ENCODE assay signal across 12 cellular contexts in genomic region chr10:119494224-119495060, GRCh38. TPM values are rescaled to one million over a fixed set of nuclear protein-coding genes. Genes with fewer than 3 reads are reported as not detected.
DNase-seq lines count a peak whose midpoint lies in the region; ATAC-seq and TF ChIP-seq lines count a peak whose summit lies in the region.
"Had no signal": no experiment of that assay in that cellular context is flagged by ENCODE, and none has a peak within 500 bp of the region (broad histone marks: within the 10 kb centered on the region; RNA-seq: fewer than 3 reads in every experiment).

No MANE protein-coding gene starts in this region.

- intact Hi-C loops in PC-3 (cut with micrococcal nuclease) (loop anchor here (1.0 to 5.0 kb wide), 2 partner anchors 47 to 287 kb away; partner anchors contain the start of gene GRK5), OCI-LY7 (cut with micrococcal nuclease; ENCODE audit: unreplicated experiment) (no loop called here)

- no peak for TF ChIP-seq POLR2A in suprapubic skin (IDR thresholded peaks at IDR 0.05)

- CTCF ChIA-PET in activated CD8-positive, alpha-beta memory T cell treated with anti-CD3 and anti-CD28 coated beads, Interleukin-2, amount 10 ng/mL, durations not matched to agents 7 days and 5 days (lab: Charles Lee), result interaction anchor here (1.0 to 1.9 kb wide), 6 partner anchors 12 to 296 kb away, joined by 3 to 4 read pairs (median 3); no protein-coding TSS in a partner anchor
- CTCF ChIA-PET in PC-3 (lab: Charles Lee), result no interaction called here
- CTCF ChIA-PET in OCI-LY7 (lab: Charles Lee; ENCODE audit: unreplicated experiment), result interaction anchor here (1.6 kb wide), 1 partner anchor 16 kb away, joined by 4 read pairs; no protein-coding TSS in a partner anchor

- H3K27ac Mint-ChIP-seq in activated CD8-positive, alpha-beta memory T cell treated with anti-CD3 and anti-CD28 coated beads, Interleukin-2, amount 10 ng/mL, durations not matched to agents 7 days and 5 days, result peak overlapping the region; percentile 79

- no peaks in the 10 kb centered on the region for H3K27me3 ChIP-seq in PC-3 (ENCODE audit: low read length)
- H3K27me3 ChIP-seq in suprapubic skin, result no peaks in the 10 kb centered on the region
- H3K27me3 ChIP-seq: adrenal gland, right atrium auricular region had no signal

- no peaks in the 10 kb centered on the region for H3F3A ChIP-seq in PC-3 (ENCODE audit: low read length, unreplicated experiment)

- H3K79me2 ChIP-seq in PC-3 (ENCODE audit: low read length) (no peaks in the 10 kb centered on the region), OCI-LY7 (ENCODE audit: insufficient read depth, low read depth, low read length) (no peaks in the 10 kb centered on the region)

- POLR2A ChIA-PET in PC-3 (lab: Charles Lee; ENCODE audit: unreplicated experiment) (no interaction called here), OCI-LY7 (lab: Charles Lee) (interaction anchor here (0.6 to 1.2 kb wide), 2 partner anchors 16 to 506 kb away, joined by 3 to 4 read pairs; no protein-coding TSS in a partner anchor)

- no peak for ATAC-seq in activated CD8-positive, alpha-beta memory T cell treated with anti-CD3 and anti-CD28 coated beads, Interleukin-2, amount 10 ng/mL, durations not matched to agents 7 days and 5 days
- ATAC-seq in PC-3, result peak; percentile 79

- H3K4me2 ChIP-seq in PC-3 (ENCODE audit: low read length) (peak overlapping the region; percentile 57), OCI-LY7 (ENCODE audit: low read length) (no peak overlapping the region)

- H3K4me3 Mint-ChIP-seq in activated CD8-positive, alpha-beta memory T cell treated with anti-CD3 and anti-CD28 coated beads, Interleukin-2, amount 10 ng/mL, durations not matched to agents 7 days and 5 days, result no peak overlapping the region

- H4K20me1 ChIP-seq in PC-3 (ENCODE audit: low read length) (no peaks in the 10 kb centered on the region), OCI-LY7 (ENCODE audit: insufficient read depth, low read length) (no peaks in the 10 kb centered on the region)

- H3K9me3 ChIP-seq in PC-3 (ENCODE audit: low read length) (no peaks in the 10 kb centered on the region), suprapubic skin (no peaks in the 10 kb centered on the region), OCI-LY7 (ENCODE audit: low read length) (no peaks in the 10 kb centered on the region)
- H3K9me3 ChIP-seq: adrenal gland, right atrium auricular region had no signal

- H3K9ac ChIP-seq in PC-3 (ENCODE audit: low read length), result peak overlapping the region; percentile 17

- no peak overlapping the region for H2AFZ ChIP-seq in PC-3 (ENCODE audit: low read length)
- H2AFZ ChIP-seq in OCI-LY7 (ENCODE audit: low read length), result no peak overlapping the region

- H3K36me3 ChIP-seq in PC-3 (ENCODE audit: low read depth, low read length), result no peaks in the 10 kb centered on the region; the same call in 1 of the 2 replicates
- H3K36me3 ChIP-seq in suprapubic skin, result no peaks in the 10 kb centered on the region
- 0 out of 2 replicates have a peak, but pooled peaks cover under 1% of the 10 kb centered on the region for H3K36me3 ChIP-seq in OCI-LY7 (ENCODE audit: insufficient read depth, low read length)
- H3K36me3 ChIP-seq: adrenal gland, right atrium auricular region had no signal

- no peaks in the 10 kb centered on the region for H3K9me3 Mint-ChIP-seq in activated CD8-positive, alpha-beta memory T cell treated with anti-CD3 and anti-CD28 coated beads, Interleukin-2, amount 10 ng/mL, durations not matched to agents 7 days and 5 days (ENCODE audit: low read depth)

- H3K4me3 ChIP-seq in PC-3 (ENCODE audit: low read length), result no peak overlapping the region
- H3K4me3 ChIP-seq in suprapubic skin, result no peak overlapping the region
- H3K4me3 ChIP-seq in OCI-LY7 (ENCODE audit: low read depth, low read length, poor library complexity, severe bottlenecking), result no peak overlapping the region
- H3K4me3 ChIP-seq: adrenal gland, right atrium auricular region had no signal

- no peak for TF ChIP-seq EP300 in suprapubic skin (IDR thresholded peaks at IDR 0.05)

- H3K27ac ChIP-seq in PC-3 (ENCODE audit: low read length) (peak overlapping the region; percentile 70), suprapubic skin (peak overlapping the region; percentile 32), OCI-LY7 (ENCODE audit: low read depth, low read length, poor library complexity, severe bottlenecking) (no peak overlapping the region)
- H3K27ac ChIP-seq: epithelial cell of prostate, right atrium auricular region had no signal

- H3K4me1 ChIP-seq in PC-3 (ENCODE audit: insufficient read depth, low read length) (peaks cover 18% of the 10 kb centered on the region), suprapubic skin (peaks cover 15% of the 10 kb centered on the region), OCI-LY7 (ENCODE audit: insufficient read depth, low read length, poor library complexity, severe bottlenecking) (peaks cover 6% of the 10 kb centered on the region)
- H3K4me1 ChIP-seq: adrenal gland had no signal

- BruUV-seq in PC-3 (replicated peaks; lab: Mats Ljungman, UMichigan) (no TSS peak), OCI-LY7 (replicated peaks; lab: Mats Ljungman, UMichigan) (no TSS peak)

- no peak for TF ChIP-seq CTCF in PC-3 (conservative IDR thresholded peaks at IDR 0.05; ENCODE audit: low read depth, low read length)
- TF ChIP-seq CTCF in suprapubic skin (IDR thresholded peaks at IDR 0.05), result no peak
- no peak for TF ChIP-seq CTCF in OCI-LY7 (conservative IDR thresholded peaks at IDR 0.05; ENCODE audit: low read length)

- H3K4me1 Mint-ChIP-seq in activated CD8-positive, alpha-beta memory T cell treated with anti-CD3 and anti-CD28 coated beads, Interleukin-2, amount 10 ng/mL, durations not matched to agents 7 days and 5 days, result peaks cover 71% of the 10 kb centered on the region

- H3K27me3 Mint-ChIP-seq in activated CD8-positive, alpha-beta memory T cell treated with anti-CD3 and anti-CD28 coated beads, Interleukin-2, amount 10 ng/mL, durations not matched to agents 7 days and 5 days, result no peaks in the 10 kb centered on the region

- peaks cover 10% of the 10 kb centered on the region for H3K36me3 Mint-ChIP-seq in activated CD8-positive, alpha-beta memory T cell treated with anti-CD3 and anti-CD28 coated beads, Interleukin-2, amount 10 ng/mL, durations not matched to agents 7 days and 5 days

- no peak for DNase-seq in activated CD8-positive, alpha-beta memory T cell treated with anti-CD3 and anti-CD28 coated beads, Interleukin-2, amount 10 ng/mL, durations not matched to agents 7 days and 5 days
- no peak for DNase-seq in activated CD8-positive, alpha-beta memory T cell treated with anti-CD3 and anti-CD28 coated beads, Interleukin-2, amount 50 U/mL, for 48 hours
- DNase-seq in PC-3 (peak; percentile 67), fibroblast of the conjunctiva (ENCODE audit: low read depth) (peak; percentile 9), suprapubic skin (ENCODE audit: low spot score in 2 of 2) (no peak), mesenteric fat pad (ENCODE audit: low spot score) (no peak), occipital lobe (lab: John Stamatoyannopoulos, UW) (no peak), OCI-LY7 (ENCODE audit: low spot score) (no peak)
- DNase-seq: adrenal gland, left ventricle myocardium superior had no signal

- WGBS in suprapubic skin, result 65% methylated on average over 6 of the region's 6 CpGs

- H3K9me2 ChIP-seq in PC-3 (replicated peaks; ENCODE audit: low read length), result no peaks in the 10 kb centered on the region
- no peaks in the 10 kb centered on the region for H3K9me2 ChIP-seq in OCI-LY7 (ENCODE audit: insufficient read depth, low read length)

RNA-seq across cellular contexts. Expression of gene RGS10, which starts 48.1 kb away (rescaled TPM):
- 100 to 1,000 TPM; 103 to 113 TPM for total RNA-seq in activated CD8-positive, alpha-beta memory T cell treated with anti-CD3 and anti-CD28 coated beads, Interleukin-2, amount 10 ng/mL, durations not matched to agents 7 days and 5 days
- total RNA-seq in PC-3 (2014; rRNA removed) (22.0 and 27.6 TPM in 2 replicates), suprapubic skin (10 to 100 TPM; 15.2 to 27.0 (median 23.0) TPM), mesenteric fat pad (18.1 TPM), occipital lobe (10.5 TPM), OCI-LY7 (2022) (45.2 and 48.8 TPM in 2 replicates)
- total RNA-seq in OCI-LY7 (2014; rRNA removed; shearing (Covaris generic)), result 16.9 and 22.5 TPM in 2 replicates

Comparison
In these comparisons a context has a peak if more than half of its experiments do, and no peak if none do; other contexts are left out.
1. DNase-seq: peak in PC-3 (single experiment) and fibroblast of the conjunctiva (single experiment); none in activated CD8-positive, alpha-beta memory T cell treated with anti-CD3 and anti-CD28 coated beads, Interleukin-2, amount 10 ng/mL, durations not matched to agents 7 days and 5 days (single experiment), activated CD8-positive, alpha-beta memory T cell treated with anti-CD3 and anti-CD28 coated beads, Interleukin-2, amount 50 U/mL, for 48 hours (single experiment), suprapubic skin (0 of 2), mesenteric fat pad (single experiment), occipital lobe (single experiment) and OCI-LY7 (single experiment).